In genomic region chr19:8446055-8446709, GRCh38 we compare ENCODE assay signal across 8 cellular contexts. TPM values are rescaled to one million over a fixed set of nuclear protein-coding genes. Genes with fewer than 3 reads are reported as not detected.
A peak's percentile ranks its signal among the peaks of the same experiment; 100 is the strongest.
DNase-seq lines count a peak whose midpoint lies in the region; ATAC-seq and TF ChIP-seq lines count a peak whose summit lies in the region.

No MANE protein-coding gene starts in this region.

- POLR2A ChIA-PET in Panc1 (lab: Charles Lee) (no interaction called here), HEK293T (lab: Yijun Ruan, JAX) (interaction anchor here (0.6 to 4.3 kb wide), 4 partner anchors 9 to 68 kb away, joined by 3 to 27 read pairs (median 4); partner anchors contain the start of genes MARCHF2 and ZNF414)

- TF ChIP-seq CTCF in DOHH2 (IDR thresholded peaks at IDR 0.05; ENCODE audit: low read depth, low read length, poor library complexity, severe bottlenecking) (no peak), Panc1 (IDR thresholded peaks at IDR 0.05) (no peak)

- H2AFZ ChIP-seq in trophoblast cell (ENCODE audit: insufficient read depth, low read length, poor library complexity), result no peak overlapping the region

- H3K4me2 ChIP-seq in DOHH2 (ENCODE audit: low read length), result peak overlapping the region; percentile 100
- H3K4me2 ChIP-seq in trophoblast cell (ENCODE audit: low read length), result peak overlapping the region; percentile 81

- H3K4me1 ChIP-seq in DOHH2 (ENCODE audit: control insufficient read depth, low read length) (peaks cover 44% of the 10 kb centered on the region), Panc1 (ENCODE audit: control insufficient read depth, insufficient read depth, low read length) (peaks cover 34% of the 10 kb centered on the region), esophagus (ENCODE audit: control insufficient read depth in 2 of 2, insufficient read depth in 2 of 2, low read length in 1 of 2) (peaks cover 0 to 18% of the 10 kb centered on the region in 2 donors), trophoblast cell (ENCODE audit: control insufficient read depth in 1 of 2, insufficient read depth in 2 of 2, low read length in 2 of 2) (peaks cover 3 to 8% of the 10 kb centered on the region in 2 experiments)

- H4K20me1 ChIP-seq in DOHH2 (ENCODE audit: control insufficient read depth, insufficient read depth, low read depth, low read length), result peaks cover 35% of the 10 kb centered on the region

- H3K79me1 ChIP-seq in trophoblast cell (ENCODE audit: low read length), result peaks cover 10% of the 10 kb centered on the region

- H3K4me3 ChIP-seq in DOHH2 (ENCODE audit: low read length) (peak overlapping the region; percentile 78), Panc1 (ENCODE audit: low read depth in 2 of 2, low read length in 2 of 2) (peak overlapping the region; percentile 61 to 90), esophagus (ENCODE audit: low read depth in 1 of 2, low read length in 2 of 2) (peak overlapping the region; percentile 87 to 97), trophoblast cell (ENCODE audit: low read depth, low read length) (peak overlapping the region; percentile 99)

- no peak overlapping the region for H3K14ac ChIP-seq in trophoblast cell (ENCODE audit: low read length)

- TSS peak; percentile 81 for BruUV-seq in Panc1 (replicated peaks; lab: Mats Ljungman, UMichigan)

- H4K8ac ChIP-seq in trophoblast cell (ENCODE audit: low read depth, low read length), result no peak overlapping the region

- WGBS in esophagus, 2 donors, result 19 to 23% methylated on average over 16 of the region's 16 CpGs
- no CpG with 5 or more reads among the region's 16 CpGs for WGBS in trophoblast cell (ENCODE audit: extremely low coverage, insufficient coverage, insufficient read length)

- ATAC-seq in Panc1, result no peak
- ATAC-seq in HG03354 (IDR thresholded peaks at IDR 0.05; ENCODE audit: poor library complexity, severe bottlenecking, unreplicated experiment), result no peak

- no peak overlapping the region for H2BK12ac ChIP-seq in trophoblast cell (ENCODE audit: low read length)

- peak overlapping the region; percentile 64 for H3K27ac ChIP-seq in DOHH2 (ENCODE audit: low read depth, low read length)
- H3K27ac ChIP-seq in Panc1 (ENCODE audit: low read length), result peak overlapping the region; percentile 85
- H3K27ac ChIP-seq in esophagus (ENCODE audit: low read depth in 2 of 2, low read length in 1 of 2), result peak overlapping the region; percentile 94 to 98
- H3K27ac ChIP-seq in trophoblast cell (ENCODE audit: low read depth, low read length), result no peak overlapping the region

- no peak overlapping the region for H2AK5ac ChIP-seq in trophoblast cell (ENCODE audit: low read length)

- H3K18ac ChIP-seq in trophoblast cell (ENCODE audit: low read length), result no peak overlapping the region

- peak overlapping the region; percentile 99 for H3K9ac ChIP-seq in trophoblast cell (ENCODE audit: low read length)

- H3K36me3 ChIP-seq in DOHH2 (ENCODE audit: control insufficient read depth, low read length), result peaks cover 54% of the 10 kb centered on the region
- peaks cover 16% of the 10 kb centered on the region for H3K36me3 ChIP-seq in Panc1 (ENCODE audit: control insufficient read depth, insufficient read depth, low read length)
- peaks cover 0 to 3% of the 10 kb centered on the region in 2 donors for H3K36me3 ChIP-seq in esophagus (ENCODE audit: control insufficient read depth in 2 of 2, insufficient read depth in 2 of 2, low read length in 1 of 2)
- H3K36me3 ChIP-seq in trophoblast cell (ENCODE audit: control insufficient read depth in 1 of 2, insufficient read depth in 2 of 2, low read length in 2 of 2), result peaks cover 7% of the 10 kb centered on the region in 2 experiments

- H3K9me3 ChIP-seq in DOHH2 (ENCODE audit: control insufficient read depth, insufficient read depth, low read length), result no peaks in the 10 kb centered on the region
- H3K9me3 ChIP-seq in Panc1 (ENCODE audit: control insufficient read depth, insufficient read depth, low read depth, low read length), result no peaks in the 10 kb centered on the region
- no peaks in the 10 kb centered on the region for H3K9me3 ChIP-seq in esophagus (ENCODE audit: control insufficient read depth in 2 of 2, insufficient read depth in 1 of 2, low read depth in 1 of 2, low read length in 1 of 2)
- no peaks in the 10 kb centered on the region for H3K9me3 ChIP-seq in trophoblast cell (ENCODE audit: insufficient read depth, low read depth, low read length)

- H3K23ac ChIP-seq in trophoblast cell (ENCODE audit: low read length), result no peak overlapping the region

- peaks cover 68% of the 10 kb centered on the region for H3K79me2 ChIP-seq in DOHH2 (ENCODE audit: control insufficient read depth, low read length)
- H3K79me2 ChIP-seq in trophoblast cell (ENCODE audit: control insufficient read depth, insufficient read depth, low read length, poor library complexity), result peaks cover 25% of the 10 kb centered on the region

- H3K4ac ChIP-seq in trophoblast cell (ENCODE audit: low read depth, low read length), result peak overlapping the region; percentile 100

- H3K27me3 ChIP-seq in DOHH2 (ENCODE audit: control insufficient read depth, low read length) (no peaks in the 10 kb centered on the region), Panc1 (ENCODE audit: control insufficient read depth, insufficient read depth, low read length) (no peaks in the 10 kb centered on the region), esophagus (ENCODE audit: control insufficient read depth in 1 of 2, insufficient read depth in 2 of 2, low read length in 2 of 2) (no peaks in the 10 kb centered on the region), trophoblast cell (ENCODE audit: insufficient read depth, low read length) (no peaks in the 10 kb centered on the region)

- H3K9me2 ChIP-seq in DOHH2 (replicated peaks; ENCODE audit: control insufficient read depth, low read length), result no peaks in the 10 kb centered on the region

- no peak overlapping the region for H4K12ac ChIP-seq in trophoblast cell (ENCODE audit: low read depth, low read length)

- no peak overlapping the region for H4K91ac ChIP-seq in trophoblast cell (ENCODE audit: low read depth, low read length)

- no peak overlapping the region for H2BK5ac ChIP-seq in trophoblast cell (ENCODE audit: low read depth, low read length, poor library complexity)

- in situ Hi-C loops in Panc1 (cut with HindIII; ENCODE audit: low pct_unique_long_range_greater_than_20kb, low sequenced_read_pairs), result no loop called here

- H2BK120ac ChIP-seq in trophoblast cell (ENCODE audit: insufficient read depth, low read length, poor library complexity), result no peak overlapping the region

- DNase-seq in Panc1 (ENCODE audit: low read depth, low spot score) (no peak), trophoblast cell (no peak), T-helper 9 cell (no peak), NCI-H1436 treated with DMSO at 0.1 percent for 48 hours (lab: John Stamatoyannopoulos, UW) (no peak), HEK293T (ENCODE audit: extremely low spot score) (no peak)

- CTCF ChIA-PET in Panc1 (lab: Charles Lee), result no interaction called here
- CTCF ChIA-PET in HEK293T (lab: Yijun Ruan, JAX), result interaction anchor here (1.1 kb wide), 1 partner anchor 105 kb away, joined by 3 read pairs; no protein-coding TSS in a partner anchor

- intact Hi-C loops in Panc1 (cut with micrococcal nuclease; ENCODE audit: unreplicated experiment), result no loop called here

- peaks cover 11% of the 10 kb centered on the region for H3F3A ChIP-seq in DOHH2 (ENCODE audit: control insufficient read depth, insufficient read depth)

TF ChIP-seq in HEK293T, 16 proteins besides CTCF, POLR2A, EP300 and RAD21:
- no peak for TF ChIP-seq ZNF384 (IDR thresholded peaks at IDR 0.05)
- no peak for TF ChIP-seq FOXK2 (IDR thresholded peaks at IDR 0.05)
- TF ChIP-seq NFRKB (IDR thresholded peaks at IDR 0.05), result no peak
- TF ChIP-seq TARDBP (IDR thresholded peaks at IDR 0.05), result no peak
- TF ChIP-seq ARNT (IDR thresholded peaks at IDR 0.05), result no peak
- no peak for TF ChIP-seq CTBP1 (IDR thresholded peaks at IDR 0.05; ENCODE audit: borderline replicate concordance)
- TF ChIP-seq HDGF (IDR thresholded peaks at IDR 0.05; ENCODE audit: borderline replicate concordance), result no peak
- TF ChIP-seq LEF1 (IDR thresholded peaks at IDR 0.05; ENCODE audit: borderline replicate concordance), result no peak
- no peak for TF ChIP-seq SP1 (IDR thresholded peaks at IDR 0.05)
- TF ChIP-seq L3MBTL2 (conservative IDR thresholded peaks at IDR 0.05), result no peak
- TF ChIP-seq FOXA1 (IDR thresholded peaks at IDR 0.05), result no peak
TF ChIP-seq in HEK293T: peak in this region for 0.

RNA-seq across cellular contexts. Expression of gene HNRNPM, which starts 1.4 kb away (rescaled TPM):
- 225 TPM for total RNA-seq in Panc1 (2021; ENCODE audit: unreplicated experiment)
- 330 TPM for polyA plus RNA-seq in Panc1 (2012; ENCODE audit: insufficient read length)
- 100 to 1,000 TPM in 1 of 2 donors, 10 to 100 TPM in 1; 49.9 to 134 TPM for polyA plus RNA-seq in esophagus
- polyA plus RNA-seq in trophoblast cell (2013), result 145 and 148 TPM in 2 replicates

RNA-seq across cellular contexts. Expression of gene MARCHF2, which starts 33.1 kb away (rescaled TPM):
- 32.6 TPM for total RNA-seq in Panc1 (2021; ENCODE audit: unreplicated experiment)
- polyA plus RNA-seq in Panc1 (2012; ENCODE audit: insufficient read length), result 62.9 TPM
- 10 to 100 TPM; 22.0 to 29.0 TPM for polyA plus RNA-seq in esophagus
- 22.2 and 22.7 TPM in 2 replicates for polyA plus RNA-seq in trophoblast cell (2013)

RNA-seq across cellular contexts. Expression of gene RAB11B, which starts 56.0 kb away (rescaled TPM):
- total RNA-seq in Panc1 (2021; ENCODE audit: unreplicated experiment), result 135 TPM
- 395 TPM for polyA plus RNA-seq in Panc1 (2012; ENCODE audit: insufficient read length)
- polyA plus RNA-seq in esophagus, result 10 to 100 TPM; 60.8 to 75.3 TPM
- 124 and 125 TPM in 2 replicates for polyA plus RNA-seq in trophoblast cell (2013)

RNA-seq across cellular contexts. Expression of gene PRAM1, which starts 56.3 kb away (rescaled TPM):
- 0.15 TPM for total RNA-seq in Panc1 (2021; ENCODE audit: unreplicated experiment)
- not detected for polyA plus RNA-seq in Panc1 (2012; ENCODE audit: insufficient read length)
- 1 to 10 TPM in 1 of 2 donors, under 1 TPM in 1; 0.28 to 1.4 TPM for polyA plus RNA-seq in esophagus
- 0.07 and 0.11 TPM in 2 replicates for polyA plus RNA-seq in trophoblast cell (2013)
